ENCODE assay signal across 8 cellular contexts in genomic region chr1:39671433-39671792, GRCh38. TPM values are rescaled to one million over a fixed set of nuclear protein-coding genes. Genes with fewer than 3 reads are reported as not detected.
DNase-seq lines count a peak whose midpoint lies in the region; TF ChIP-seq lines count a peak whose summit lies in the region.

No MANE protein-coding gene starts in this region.

- H3K27me3 ChIP-seq in BE2C (no peaks in the 10 kb centered on the region), esophagus (ENCODE audit: control insufficient read depth in 1 of 2, insufficient read depth in 2 of 2, low read length in 2 of 2) (peaks cover 0 to 4% of the 10 kb centered on the region in 2 donors)

- no peak overlapping the region for H3K27ac Mint-ChIP-seq in neural crest cell (ENCODE audit: unreplicated experiment)

- TF ChIP-seq CTCF in BE2C (IDR thresholded peaks at IDR 0.05; ENCODE audit: low read depth, low read length) (no peak), neural crest cell (conservative IDR thresholded peaks at IDR 0.05) (no peak), GM20000 (IDR thresholded peaks at IDR 0.05; ENCODE audit: extremely low read depth, missing control alignments) (no peak)

- no peak overlapping the region for H3K27ac ChIP-seq in esophagus (ENCODE audit: low read depth in 2 of 2, low read length in 1 of 2)

- H3K4me3 ChIP-seq in BE2C (ENCODE audit: low read depth, low read length) (peak overlapping the region; percentile 72), esophagus (ENCODE audit: low read depth in 1 of 2, low read length in 2 of 2) (peak overlapping the region; percentile 10 to 42)

- H3K4me3 Mint-ChIP-seq in neural crest cell: peak overlapping the region; percentile 15

- WGBS in esophagus, 2 donors: 3% methylated on average over 26 of the region's 26 CpGs

- H3K36me3 Mint-ChIP-seq in neural crest cell (ENCODE audit: low read depth): no peaks in the 10 kb centered on the region

- H3K27me3 Mint-ChIP-seq in neural crest cell (ENCODE audit: low read depth): peaks cover 68% of the 10 kb centered on the region

- no peaks in the 10 kb centered on the region for H3K9me3 Mint-ChIP-seq in neural crest cell

- H3K36me3 ChIP-seq in BE2C (no peaks in the 10 kb centered on the region), esophagus (ENCODE audit: control insufficient read depth in 2 of 2, insufficient read depth in 2 of 2, low read length in 1 of 2) (no peaks in the 10 kb centered on the region)

- peak; percentile 65 for DNase-seq in BE2C
- DNase-seq in NCI-H69 (lab: John Stamatoyannopoulos, UW): peak; percentile 3
- DNase-seq in neural crest cell (ENCODE audit: low read depth, low spot score): no peak
- no peak for DNase-seq in GM20000 (ENCODE audit: low spot score)
- DNase-seq in NCI-H446 (lab: John Stamatoyannopoulos, UW): no peak
- DNase-seq in NK-92 treated with Interleukin-12 subunit alpha and Interleukin-12 subunit beta, amount 100 ng/mL, for 24 hours (lab: John Stamatoyannopoulos, UW): no peak
- no peak for DNase-seq in activated CD4-positive, CD25-positive, alpha-beta regulatory T cell treated with anti-CD3 and anti-CD28 coated beads, Interleukin-2, amount 50 U/mL, for 72 hours

- H3K9me3 ChIP-seq in BE2C: no peaks in the 10 kb centered on the region
- H3K9me3 ChIP-seq in esophagus (ENCODE audit: control insufficient read depth in 2 of 2, insufficient read depth in 1 of 2, low read depth in 1 of 2, low read length in 1 of 2): peaks cover 0 to 3% of the 10 kb centered on the region in 2 donors

- H3K4me1 Mint-ChIP-seq in neural crest cell: peaks cover 1% of the 10 kb centered on the region

- H3K4me1 ChIP-seq in BE2C (no peaks in the 10 kb centered on the region), esophagus (ENCODE audit: control insufficient read depth in 2 of 2, insufficient read depth in 2 of 2, low read length in 1 of 2) (peaks cover 3 to 5% of the 10 kb centered on the region in 2 donors)

RNA-seq across cellular contexts. Expression of gene NT5C1A, which starts 0.5 kb away (rescaled TPM):
- 4.8 TPM for polyA plus RNA-seq in BE2C (2012; ENCODE audit: insufficient read depth, insufficient read length, low read depth)
- under 1 TPM in 1 of 2 donors, not detected in 1; 0.02 TPM for polyA plus RNA-seq in esophagus
- total RNA-seq in neural crest cell: not detected in 2 replicates

RNA-seq across cellular contexts. Expression of gene HPCAL4, which starts 19.8 kb away (rescaled TPM):
- polyA plus RNA-seq in BE2C (2012; ENCODE audit: insufficient read depth, insufficient read length, low read depth): 2.5 TPM
- polyA plus RNA-seq in esophagus: under 1 TPM; 0.02 to 0.04 TPM
- total RNA-seq in neural crest cell: 0.49 and 0.68 TPM in 2 replicates

RNA-seq across cellular contexts. Expression of gene HEYL, which starts 32.0 kb away (rescaled TPM):
- polyA plus RNA-seq in BE2C (2012; ENCODE audit: insufficient read depth, insufficient read length, low read depth): not detected
- under 1 TPM; 0.37 to 0.45 TPM for polyA plus RNA-seq in esophagus
- 4.9 and 5.0 TPM in 2 replicates for total RNA-seq in neural crest cell

Comparison
In these comparisons a context has a peak if more than half of its experiments do, and no peak if none do; other contexts are left out.
1. DNase-seq: peak in BE2C (single experiment) and NCI-H69 (single experiment); none in neural crest cell (single experiment), GM20000 (single experiment), NCI-H446 (0 of 2), NK-92 treated with Interleukin-12 subunit alpha and Interleukin-12 subunit beta, amount 100 ng/mL, for 24 hours (single experiment) and activated CD4-positive, CD25-positive, alpha-beta regulatory T cell treated with anti-CD3 and anti-CD28 coated beads, Interleukin-2, amount 50 U/mL, for 72 hours (single experiment).